In genomic region chr9:94806307-94806893, GRCh38 we compare ENCODE assay signal across 14 cellular contexts.
DNase-seq lines count a peak whose midpoint lies in the region; ATAC-seq and TF ChIP-seq lines count a peak whose summit lies in the region.
"Had no signal": no experiment of that assay in that cellular context is flagged by ENCODE, and none has a peak within 500 bp of the region (broad histone marks: within the 10 kb centered on the region; RNA-seq: fewer than 3 reads in every experiment).

No MANE protein-coding gene starts in this region.

- peak; percentile 61 for DNase-seq in GM23248
- peak; percentile 36 for DNase-seq in NCI-H69 (lab: John Stamatoyannopoulos, UW)
- DNase-seq in epithelial cell of proximal tubule (ENCODE audit: low read depth) = peak; percentile 66
- peak; percentile 75 for DNase-seq in retinal pigment epithelial cell (ENCODE audit: low read depth)
- DNase-seq in stimulated activated naive CD4-positive, alpha-beta T cell treated with Interleukin-2 at 50 U/mL for 16 hours (lab: John Stamatoyannopoulos, UW) = no peak
- DNase-seq in natural killer cell treated with Interleukin-12 subunit alpha and Interleukin-12 subunit beta and Interleukin-15 and Interleukin-18, amount 100 ng/mL, for 72 hours (ENCODE audit: low spot score) = no peak
- DNase-seq in stimulated activated naive CD8-positive, alpha-beta T cell treated with anti-CD3 and anti-CD28 coated beads, Interleukin-15, Interleukin-2, amounts not matched to agents 100 U/mL and 50 U/mL, for 24 hours = no peak
- DNase-seq in islet precursor cell = no peak
- DNase-seq: activated T-cell treated with anti-CD3 and anti-CD28 coated beads, Interleukin-2, amount 50 U/mL, for 48 hours; effector CD8-positive, alpha-beta T cell; NCI-H1694 treated with DMSO at 0.1 percent for 48 hours; stimulated activated CD4-positive, alpha-beta T cell treated with anti-CD3 and anti-CD28 coated beads, Interleukin-4, amount 100 ng/mL, for 24 hours; T-cell had no signal

- no peak overlapping the region for H3K4me3 Mint-ChIP-seq in natural killer cell treated with Interleukin-12 subunit alpha and Interleukin-12 subunit beta and Interleukin-15 and Interleukin-18, amount 100 ng/mL, for 72 hours
- H3K4me3 Mint-ChIP-seq: T-cell had no signal

- no peaks in the 10 kb centered on the region for H3K36me3 ChIP-seq in GM23248 (ENCODE audit: low read depth)

- TF ChIP-seq CTCF in epithelial cell of proximal tubule (conservative IDR thresholded peaks at IDR 0.05; ENCODE audit: low read depth, low read length) (no peak), retinal pigment epithelial cell (conservative IDR thresholded peaks at IDR 0.05; ENCODE audit: low read depth, low read length) (no peak)

- H3K27ac Mint-ChIP-seq in natural killer cell treated with Interleukin-12 subunit alpha and Interleukin-12 subunit beta and Interleukin-15 and Interleukin-18, amount 100 ng/mL, for 72 hours = peak overlapping the region in 1 of 2 donors; percentile 15
- H3K27ac Mint-ChIP-seq: T-cell had no signal

- H4K20me1 ChIP-seq in GM23248 (ENCODE audit: insufficient read depth) = no peaks in the 10 kb centered on the region

- H3K27ac ChIP-seq in GM23248 = peak overlapping the region; percentile 92

- no peak for ATAC-seq in natural killer cell treated with Interleukin-12 subunit alpha and Interleukin-12 subunit beta and Interleukin-15 and Interleukin-18, amount 100 ng/mL, for 72 hours
- ATAC-seq in stimulated activated naive CD8-positive, alpha-beta T cell treated with anti-CD3 and anti-CD28 coated beads, Interleukin-15, Interleukin-2, amounts not matched to agents 100 U/mL and 50 U/mL, for 24 hours = no peak
- ATAC-seq: T-cell had no signal

- H3K27me3 Mint-ChIP-seq in natural killer cell treated with Interleukin-12 subunit alpha and Interleukin-12 subunit beta and Interleukin-15 and Interleukin-18, amount 100 ng/mL, for 72 hours = no peaks in the 10 kb centered on the region
- H3K27me3 Mint-ChIP-seq: T-cell had no signal

- H3K27me3 ChIP-seq in GM23248 (replicated peaks; ENCODE audit: insufficient read depth) = no peaks in the 10 kb centered on the region

- H3K9me2 ChIP-seq in GM23248 (ENCODE audit: insufficient read depth) = no peaks in the 10 kb centered on the region

- no peaks in the 10 kb centered on the region for H3K9me3 Mint-ChIP-seq in natural killer cell treated with Interleukin-12 subunit alpha and Interleukin-12 subunit beta and Interleukin-15 and Interleukin-18, amount 100 ng/mL, for 72 hours
- H3K9me3 Mint-ChIP-seq: T-cell had no signal

- H3K79me2 ChIP-seq in GM23248 (ENCODE audit: insufficient read depth) = no peaks in the 10 kb centered on the region

- no peaks in the 10 kb centered on the region for H3K9me3 ChIP-seq in GM23248 (ENCODE audit: low read depth)

- H3F3A ChIP-seq in GM23248 (ENCODE audit: insufficient read depth) = peaks cover 27% of the 10 kb centered on the region

- WGBS in GM23248 (ENCODE audit: low coverage in 1 of 2, low lambda C conversion rate in 2 of 2, missing lambda C conversion rate in 2 of 2), 2 experiments = 90 to 91% methylated on average over 3 of the region's 3 CpGs

- in situ Hi-C loops in GM23248 (cut with MboI) = no loop called here

- peak overlapping the region; percentile 81 for H3K9ac ChIP-seq in GM23248

- peak overlapping the region; percentile 55 for H3K4me2 ChIP-seq in GM23248 (ENCODE audit: unreplicated experiment)

- peaks cover 37% of the 10 kb centered on the region for H3K4me1 ChIP-seq in GM23248 (ENCODE audit: insufficient read depth)

- peak overlapping the region; percentile 20; the same call in 1 of the 2 replicates for H2AFZ ChIP-seq in GM23248

- peaks cover 9% of the 10 kb centered on the region for H3K36me3 Mint-ChIP-seq in natural killer cell treated with Interleukin-12 subunit alpha and Interleukin-12 subunit beta and Interleukin-15 and Interleukin-18, amount 100 ng/mL, for 72 hours

- H3K4me1 Mint-ChIP-seq in natural killer cell treated with Interleukin-12 subunit alpha and Interleukin-12 subunit beta and Interleukin-15 and Interleukin-18, amount 100 ng/mL, for 72 hours (ENCODE audit: low read depth in 2 of 2) = peaks cover 9 to 26% of the 10 kb centered on the region in 2 donors

- H3K4me3 ChIP-seq in GM23248 (0 out of 2 replicates have a peak overlapping the region, but pooled peaks have one; percentile 25), epithelial cell of proximal tubule (ENCODE audit: low read depth, low read length) (no peak overlapping the region), retinal pigment epithelial cell (ENCODE audit: low read length) (no peak overlapping the region)
- H3K4me3 ChIP-seq: lung had no signal

Comparison
In these comparisons a context has a peak if more than half of its experiments do, and no peak if none do; other contexts are left out.
1. DNase-seq: peak in GM23248 (single experiment), NCI-H69 (single experiment), epithelial cell of proximal tubule (single experiment) and retinal pigment epithelial cell (single experiment); none in stimulated activated naive CD4-positive, alpha-beta T cell treated with Interleukin-2 at 50 U/mL for 16 hours (single experiment), natural killer cell treated with Interleukin-12 subunit alpha and Interleukin-12 subunit beta and Interleukin-15 and Interleukin-18, amount 100 ng/mL, for 72 hours (single experiment), stimulated activated naive CD8-positive, alpha-beta T cell treated with anti-CD3 and anti-CD28 coated beads, Interleukin-15, Interleukin-2, amounts not matched to agents 100 U/mL and 50 U/mL, for 24 hours (single experiment) and islet precursor cell (single experiment).